ENCODE assay signal across 11 cellular contexts in genomic region chr15:52252781-52253180, GRCh38. TPM values are rescaled to one million over a fixed set of nuclear protein-coding genes. Genes with fewer than 3 reads are reported as not detected.
DNase-seq lines count a peak whose midpoint lies in the region; ATAC-seq and TF ChIP-seq lines count a peak whose summit lies in the region.
"Had no signal": no experiment of that assay in that cellular context is flagged by ENCODE, and none has a peak within 500 bp of the region (broad histone marks: within the 10 kb centered on the region; RNA-seq: fewer than 3 reads in every experiment).

No MANE protein-coding gene starts in this region.

- intact Hi-C loops in MCF 10A (cut with micrococcal nuclease): no loop called here

- no peaks in the 10 kb centered on the region for H3K9me3 ChIP-seq in BE2C

- no peak for ATAC-seq in HG02642 (IDR thresholded peaks at IDR 0.05; ENCODE audit: poor library complexity, unreplicated experiment)

- peaks cover 3% of the 10 kb centered on the region; the same call in 1 of the 2 replicates for H3K27me3 ChIP-seq in BE2C
- H3K27me3 ChIP-seq: dorsolateral prefrontal cortex had no signal

- H3K4me3 ChIP-seq in BE2C (ENCODE audit: low read depth, low read length): no peak overlapping the region
- H3K4me3 ChIP-seq: dorsolateral prefrontal cortex had no signal

- TF ChIP-seq CTCF in AG09319 (IDR thresholded peaks at IDR 0.05; ENCODE audit: low read depth, low read length): no peak
- TF ChIP-seq CTCF in MCF 10A (IDR thresholded peaks at IDR 0.05; ENCODE audit: unreplicated experiment): no peak
- no peak for TF ChIP-seq CTCF in BE2C (IDR thresholded peaks at IDR 0.05; ENCODE audit: low read depth, low read length)

- DNase-seq in AG09319 (ENCODE audit: extremely low read depth, low read depth): peak; percentile 60
- DNase-seq in LoVo (ENCODE audit: low spot score): peak; percentile 72
- DNase-seq in MCF 10A (ENCODE audit: unreplicated experiment): peak; percentile 90
- DNase-seq in mesenteric fat pad (ENCODE audit: low spot score): peak; percentile 16
- DNase-seq in T-helper 2 cell treated with Interferon-gamma antibody and Interleukin-4, amounts not matched to agents 5 μg/mL and 100 μg/mL, for 36 hours (ENCODE audit: low spot score): no peak
- DNase-seq in HuH-7.5 (ENCODE audit: low spot score): no peak
- no peak for DNase-seq in BE2C
- DNase-seq: H9 had no signal

- H3K9me3 Mint-ChIP-seq in MCF 10A (ENCODE audit: unreplicated experiment): no peaks in the 10 kb centered on the region
- H3K9me3 Mint-ChIP-seq in T-helper 2 cell treated with Interferon-gamma antibody and Interleukin-4, amounts not matched to agents 5 μg/mL and 100 μg/mL, for 36 hours: no peaks in the 10 kb centered on the region
- H3K9me3 Mint-ChIP-seq: H9; natural killer cell treated with Interleukin-12 subunit alpha and Interleukin-12 subunit beta and Interleukin-15 and Interleukin-18, amount 100 ng/mL, for 72 hours had no signal

- H3K4me3 Mint-ChIP-seq in MCF 10A (ENCODE audit: unreplicated experiment): peak overlapping the region; percentile 51
- no peak overlapping the region for H3K4me3 Mint-ChIP-seq in T-helper 2 cell treated with Interferon-gamma antibody and Interleukin-4, amounts not matched to agents 5 μg/mL and 100 μg/mL, for 36 hours
- H3K4me3 Mint-ChIP-seq: H9; natural killer cell treated with Interleukin-12 subunit alpha and Interleukin-12 subunit beta and Interleukin-15 and Interleukin-18, amount 100 ng/mL, for 72 hours had no signal

- BruUV-seq in MCF 10A (replicated peaks; lab: Mats Ljungman, UMichigan): no TSS peak

- H3K36me3 Mint-ChIP-seq in MCF 10A (ENCODE audit: insufficient read depth, unreplicated experiment): peaks cover 42% of the 10 kb centered on the region
- no peaks in the 10 kb centered on the region for H3K36me3 Mint-ChIP-seq in T-helper 2 cell treated with Interferon-gamma antibody and Interleukin-4, amounts not matched to agents 5 μg/mL and 100 μg/mL, for 36 hours (ENCODE audit: low read depth)
- H3K36me3 Mint-ChIP-seq: natural killer cell treated with Interleukin-12 subunit alpha and Interleukin-12 subunit beta and Interleukin-15 and Interleukin-18, amount 100 ng/mL, for 72 hours had no signal

- H3K27me3 Mint-ChIP-seq in MCF 10A (ENCODE audit: insufficient read depth, unreplicated experiment): no peaks in the 10 kb centered on the region
- H3K27me3 Mint-ChIP-seq in T-helper 2 cell treated with Interferon-gamma antibody and Interleukin-4, amounts not matched to agents 5 μg/mL and 100 μg/mL, for 36 hours (ENCODE audit: low read depth): peaks cover 3% of the 10 kb centered on the region
- H3K27me3 Mint-ChIP-seq: natural killer cell treated with Interleukin-12 subunit alpha and Interleukin-12 subunit beta and Interleukin-15 and Interleukin-18, amount 100 ng/mL, for 72 hours had no signal

- POLR2A ChIA-PET in MCF 10A (lab: Yijun Ruan, JAX): interaction anchor here (0.6 to 1.7 kb wide), 21 partner anchors 9 to 483 kb away, joined by 3 to 12 read pairs (median 3); partner anchors contain the start of genes ARPP19, ATOSA and MYO5C

- CTCF ChIA-PET in MCF 10A (lab: Yijun Ruan, JAX): interaction anchor here (0.7 to 1.5 kb wide), 7 partner anchors 9 to 1268 kb away, joined by 3 to 4 read pairs (median 3); no protein-coding TSS in a partner anchor

- peaks cover 56% of the 10 kb centered on the region for H3K4me1 Mint-ChIP-seq in MCF 10A (ENCODE audit: insufficient read depth, unreplicated experiment)
- H3K4me1 Mint-ChIP-seq in T-helper 2 cell treated with Interferon-gamma antibody and Interleukin-4, amounts not matched to agents 5 μg/mL and 100 μg/mL, for 36 hours (ENCODE audit: low read depth): peaks cover 29% of the 10 kb centered on the region

- peak overlapping the region; percentile 82 for H3K27ac Mint-ChIP-seq in MCF 10A (ENCODE audit: low read depth, unreplicated experiment)
- no peak overlapping the region for H3K27ac Mint-ChIP-seq in T-helper 2 cell treated with Interferon-gamma antibody and Interleukin-4, amounts not matched to agents 5 μg/mL and 100 μg/mL, for 36 hours
- H3K27ac Mint-ChIP-seq: H9; natural killer cell treated with Interleukin-12 subunit alpha and Interleukin-12 subunit beta and Interleukin-15 and Interleukin-18, amount 100 ng/mL, for 72 hours had no signal

- peaks cover 3% of the 10 kb centered on the region; the same call in 1 of the 2 replicates for H3K4me1 ChIP-seq in BE2C

- no peaks in the 10 kb centered on the region for H3K36me3 ChIP-seq in BE2C

RNA-seq across cellular contexts. Expression of gene MYO5C, which starts 42.8 kb away (rescaled TPM):
- 25.7 and 29.4 TPM in 2 replicates for total RNA-seq in MCF 10A (2022)
- 18.5 TPM for total RNA-seq in mesenteric fat pad
- not detected for polyA plus RNA-seq in BE2C (2012; ENCODE audit: insufficient read depth, insufficient read length, low read depth)

Comparison
In these comparisons a context has a peak if more than half of its experiments do, and no peak if none do; other contexts are left out.
1. DNase-seq: peak in AG09319 (single experiment), LoVo (single experiment), MCF 10A (single experiment) and mesenteric fat pad (single experiment); none in T-helper 2 cell treated with Interferon-gamma antibody and Interleukin-4, amounts not matched to agents 5 μg/mL and 100 μg/mL, for 36 hours (single experiment), HuH-7.5 (single experiment) and BE2C (single experiment).